1 cellular context compared by ENCODE assay signal in genomic region chr19:918152-918437, GRCh38.
TF ChIP-seq lines count a peak whose summit lies in the region.

No MANE protein-coding gene starts in this region.

TF ChIP-seq in K562, 482 proteins besides CTCF, POLR2A, EP300 and RAD21:
- TF ChIP-seq ZNF740 (CRISPR knock-in tag; IDR thresholded peaks at IDR 0.05) (no peak), ZNF740 (tag; IDR thresholded peaks at IDR 0.05) (0 out of 4 replicates have a peak, but pooled peaks of 1 of the 2 experiments have one; percentile 10), ASH1L (IDR thresholded peaks at IDR 0.05; ENCODE audit: borderline replicate concordance, low read depth, partially characterized antibody) (no peak), ZNF766 (CRISPR knock-in tag; conservative IDR thresholded peaks at IDR 0.05) (0 out of 2 replicates have a peak, but pooled peaks have one; percentile 25), MLX (CRISPR knock-in tag; conservative IDR thresholded peaks at IDR 0.05) (no peak), NKRF (IDR thresholded peaks at IDR 0.05; ENCODE audit: borderline replicate concordance) (0 out of 2 replicates have a peak, but pooled peaks have one; percentile 22)
